1 cellular context compared by ENCODE assay signal in the genomic region with DNA sequence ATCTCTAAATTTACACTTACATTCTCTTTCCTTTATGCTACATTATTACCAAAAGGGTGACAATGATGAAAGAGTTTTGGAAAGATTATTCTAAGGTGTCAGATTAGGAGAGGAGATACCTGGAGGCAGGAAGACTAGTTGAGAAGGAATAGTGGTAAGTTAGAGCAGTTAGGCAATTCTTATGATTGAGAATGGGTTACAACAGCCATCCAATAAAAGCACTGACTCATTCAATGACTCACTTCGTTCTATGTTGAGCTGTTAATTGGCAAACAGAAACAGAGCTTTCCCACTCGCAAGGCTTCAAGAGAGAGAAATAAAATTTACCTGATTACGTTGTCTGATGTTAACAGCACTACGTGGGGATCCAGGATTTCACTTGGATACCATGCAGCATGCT.
TF ChIP-seq lines count a peak whose summit lies in the region.

No MANE protein-coding gene starts in this region.

TF ChIP-seq in GM12878, 131 proteins besides CTCF, POLR2A, EP300 and RAD21:
- TF ChIP-seq ATF3 (IDR thresholded peaks at IDR 0.05; ENCODE audit: borderline replicate concordance, extremely low read depth, low read depth, low read length), result no peak
- TF ChIP-seq BACH1 (IDR thresholded peaks at IDR 0.05; ENCODE audit: borderline replicate concordance), result no peak
- TF ChIP-seq CEBPB (IDR thresholded peaks at IDR 0.05; ENCODE audit: borderline replicate concordance in 1 of 2, low read depth in 2 of 2, low read length in 2 of 2), result no peak
- no peak for TF ChIP-seq TCF3 (IDR thresholded peaks at IDR 0.05; ENCODE audit: borderline replicate concordance, insufficient read depth, low read depth, low read length)
- TF ChIP-seq SREBF1 (IDR thresholded peaks at IDR 0.05; ENCODE audit: low read length), result no peak
- no peak for TF ChIP-seq MYB (IDR thresholded peaks at IDR 0.05; ENCODE audit: borderline replicate concordance, low read depth, low read length)
- no peak for TF ChIP-seq SIX5 (IDR thresholded peaks at IDR 0.05; ENCODE audit: low read depth, low read length, severe bottlenecking)
- TF ChIP-seq, protein P1, sequence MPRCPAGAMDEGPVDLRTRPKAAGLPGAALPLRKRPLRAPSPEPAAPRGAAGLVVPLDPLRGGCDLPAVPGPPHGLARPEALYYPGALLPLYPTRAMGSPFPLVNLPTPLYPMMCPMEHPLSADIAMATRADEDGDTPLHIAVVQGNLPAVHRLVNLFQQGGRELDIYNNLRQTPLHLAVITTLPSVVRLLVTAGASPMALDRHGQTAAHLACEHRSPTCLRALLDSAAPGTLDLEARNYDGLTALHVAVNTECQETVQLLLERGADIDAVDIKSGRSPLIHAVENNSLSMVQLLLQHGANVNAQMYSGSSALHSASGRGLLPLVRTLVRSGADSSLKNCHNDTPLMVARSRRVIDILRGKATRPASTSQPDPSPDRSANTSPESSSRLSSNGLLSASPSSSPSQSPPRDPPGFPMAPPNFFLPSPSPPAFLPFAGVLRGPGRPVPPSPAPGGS (IDR thresholded peaks at IDR 0.05; ENCODE audit: borderline replicate concordance, insufficient read depth, low read depth, low read length, poor library complexity, severe bottlenecking), result no peak
- TF ChIP-seq TARDBP (IDR thresholded peaks at IDR 0.05; ENCODE audit: borderline replicate concordance), result no peak
- TF ChIP-seq SMARCA5 (IDR thresholded peaks at IDR 0.05), result no peak
- TF ChIP-seq MEF2B (IDR thresholded peaks at IDR 0.05; ENCODE audit: partially characterized antibody, poor library complexity, severe bottlenecking), result no peak
- TF ChIP-seq, protein P2, sequence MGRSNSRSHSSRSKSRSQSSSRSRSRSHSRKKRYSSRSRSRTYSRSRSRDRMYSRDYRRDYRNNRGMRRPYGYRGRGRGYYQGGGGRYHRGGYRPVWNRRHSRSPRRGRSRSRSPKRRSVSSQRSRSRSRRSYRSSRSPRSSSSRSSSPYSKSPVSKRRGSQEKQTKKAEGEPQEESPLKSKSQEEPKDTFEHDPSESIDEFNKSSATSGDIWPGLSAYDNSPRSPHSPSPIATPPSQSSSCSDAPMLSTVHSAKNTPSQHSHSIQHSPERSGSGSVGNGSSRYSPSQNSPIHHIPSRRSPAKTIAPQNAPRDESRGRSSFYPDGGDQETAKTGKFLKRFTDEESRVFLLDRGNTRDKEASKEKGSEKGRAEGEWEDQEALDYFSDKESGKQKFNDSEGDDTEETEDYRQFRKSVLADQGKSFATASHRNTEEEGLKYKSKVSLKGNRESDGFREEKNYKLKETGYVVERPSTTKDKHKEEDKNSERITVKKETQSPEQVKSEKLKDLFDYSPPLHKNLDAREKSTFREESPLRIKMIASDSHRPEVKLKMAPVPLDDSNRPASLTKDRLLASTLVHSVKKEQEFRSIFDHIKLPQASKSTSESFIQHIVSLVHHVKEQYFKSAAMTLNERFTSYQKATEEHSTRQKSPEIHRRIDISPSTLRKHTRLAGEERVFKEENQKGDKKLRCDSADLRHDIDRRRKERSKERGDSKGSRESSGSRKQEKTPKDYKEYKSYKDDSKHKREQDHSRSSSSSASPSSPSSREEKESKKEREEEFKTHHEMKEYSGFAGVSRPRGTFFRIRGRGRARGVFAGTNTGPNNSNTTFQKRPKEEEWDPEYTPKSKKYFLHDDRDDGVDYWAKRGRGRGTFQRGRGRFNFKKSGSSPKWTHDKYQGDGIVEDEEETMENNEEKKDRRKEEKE (IDR thresholded peaks at IDR 0.05), result no peak
- no peak for TF ChIP-seq PAX5 (IDR thresholded peaks at IDR 0.05; ENCODE audit: borderline replicate concordance, low read depth, low read length)
- no peak for TF ChIP-seq NR2F1 (conservative IDR thresholded peaks at IDR 0.05)
- TF ChIP-seq CBX5 (IDR thresholded peaks at IDR 0.05; ENCODE audit: low read depth), result no peak
- TF ChIP-seq EED (IDR thresholded peaks at IDR 0.05; ENCODE audit: low read depth), result no peak
- TF ChIP-seq FOXM1 (IDR thresholded peaks at IDR 0.05; ENCODE audit: low read depth, low read length), result no peak
- TF ChIP-seq SIN3A (IDR thresholded peaks at IDR 0.05; ENCODE audit: low read depth, low read length), result no peak
- TF ChIP-seq POLR2AphosphoS5 (IDR thresholded peaks at IDR 0.05; ENCODE audit: low read length), result no peak
- no peak for TF ChIP-seq NBN (IDR thresholded peaks at IDR 0.05)
